In the genomic region with DNA sequence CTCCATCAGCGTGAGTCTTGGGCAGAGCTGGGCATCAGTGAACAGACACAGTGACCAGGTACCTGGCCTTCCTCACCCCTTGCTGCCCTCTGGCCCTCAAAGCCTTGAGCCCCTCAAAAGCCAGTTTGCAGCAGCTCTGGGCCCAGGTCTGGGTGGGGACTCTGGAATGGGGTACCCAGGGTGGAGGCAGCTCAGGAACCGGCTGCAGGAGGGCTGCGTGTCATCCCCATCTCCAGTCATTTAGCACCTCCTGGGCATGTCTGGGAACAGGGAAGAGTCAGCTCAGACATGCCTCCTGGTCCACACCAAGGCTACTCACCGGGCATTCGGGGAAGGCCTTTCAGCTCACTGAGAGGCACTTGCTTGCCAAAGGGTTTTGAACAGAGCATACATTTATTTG, we compare ENCODE assay signal across 19 cellular contexts.
"Had no signal": no experiment of that assay in that cellular context is flagged by ENCODE, and none has a peak within 500 bp of the region (broad histone marks: within the 10 kb centered on the region; RNA-seq: fewer than 3 reads in every experiment).

No MANE protein-coding gene starts in this region.

- H3K36me3 ChIP-seq: left ventricle myocardium inferior, lower lobe of right lung, right lobe of liver, tibial nerve had no signal

- H3K36me3 Mint-ChIP-seq: memory B cell; natural killer cell treated with Interleukin-12 subunit alpha and Interleukin-12 subunit beta and Interleukin-15 and Interleukin-18, amount 100 ng/mL, for 72 hours; stimulated activated memory B cell treated with anti-CD40 and anti-IgM and Interleukin-4, amounts not matched to agents 10 μg/mL and 1 μg/mL and 100 μg/mL, for 72 hours had no signal

- H3K9ac ChIP-seq: parathyroid adenoma had no signal

- H3K4me3 ChIP-seq: hepatocyte, left ventricle myocardium inferior, lower lobe of right lung, psoas muscle, right lobe of liver, tibial nerve had no signal

- H3K27ac Mint-ChIP-seq: memory B cell; natural killer cell treated with Interleukin-12 subunit alpha and Interleukin-12 subunit beta and Interleukin-15 and Interleukin-18, amount 100 ng/mL, for 72 hours; stimulated activated memory B cell treated with anti-CD40 and anti-IgM and Interleukin-4, amounts not matched to agents 10 μg/mL and 1 μg/mL and 100 μg/mL, for 72 hours; stimulated activated naive CD8-positive, alpha-beta T cell treated with anti-CD3 and anti-CD28 coated beads, Interleukin-15, Interleukin-2, amounts not matched to agents 100 ng/mL and 50 ng/mL, for 24 hours had no signal

- H3K4me1 ChIP-seq: foreskin keratinocyte, left ventricle myocardium inferior, lower lobe of right lung, parathyroid adenoma, psoas muscle, right lobe of liver, tibial nerve had no signal

- H3K9me3 Mint-ChIP-seq: natural killer cell treated with Interleukin-12 subunit alpha and Interleukin-12 subunit beta and Interleukin-15 and Interleukin-18, amount 100 ng/mL, for 72 hours; stimulated activated naive CD8-positive, alpha-beta T cell treated with anti-CD3 and anti-CD28 coated beads, Interleukin-15, Interleukin-2, amounts not matched to agents 100 ng/mL and 50 ng/mL, for 24 hours had no signal

- H3K27me3 Mint-ChIP-seq: memory B cell; natural killer cell treated with Interleukin-12 subunit alpha and Interleukin-12 subunit beta and Interleukin-15 and Interleukin-18, amount 100 ng/mL, for 72 hours; stimulated activated memory B cell treated with anti-CD40 and anti-IgM and Interleukin-4, amounts not matched to agents 10 μg/mL and 1 μg/mL and 100 μg/mL, for 72 hours; stimulated activated naive CD8-positive, alpha-beta T cell treated with anti-CD3 and anti-CD28 coated beads, Interleukin-15, Interleukin-2, amounts not matched to agents 100 ng/mL and 50 ng/mL, for 24 hours had no signal

- ATAC-seq: foreskin keratinocyte; lower lobe of right lung; natural killer cell treated with Interleukin-12 subunit alpha and Interleukin-12 subunit beta and Interleukin-15 and Interleukin-18, amount 100 ng/mL, for 72 hours; psoas muscle; right lobe of liver; stimulated activated memory B cell treated with anti-CD40 and anti-IgM and Interleukin-4, amounts not matched to agents 10 μg/mL and 1 μg/mL and 100 μg/mL, for 72 hours had no signal

- H3K9me3 ChIP-seq: left ventricle myocardium inferior, lower lobe of right lung, psoas muscle, right lobe of liver had no signal

- H3K27ac ChIP-seq: foreskin keratinocyte, hepatocyte, left ventricle myocardium inferior, lower lobe of right lung, parathyroid adenoma, psoas muscle, right lobe of liver, tibial nerve had no signal

- H3K4me3 Mint-ChIP-seq: memory B cell; natural killer cell treated with Interleukin-12 subunit alpha and Interleukin-12 subunit beta and Interleukin-15 and Interleukin-18, amount 100 ng/mL, for 72 hours; stimulated activated memory B cell treated with anti-CD40 and anti-IgM and Interleukin-4, amounts not matched to agents 10 μg/mL and 1 μg/mL and 100 μg/mL, for 72 hours; stimulated activated naive CD8-positive, alpha-beta T cell treated with anti-CD3 and anti-CD28 coated beads, Interleukin-15, Interleukin-2, amounts not matched to agents 100 ng/mL and 50 ng/mL, for 24 hours had no signal

- DNase-seq: erythroblast; foreskin keratinocyte; head of caudate nucleus; left ventricle myocardium inferior; lower lobe of right lung; midbrain; occipital lobe; psoas muscle; retina; right lobe of liver; stimulated activated CD4-positive, alpha-beta T cell treated with anti-CD3 and anti-CD28 coated beads, Interleukin-4, amount 100 ng/mL, for 1 hour; stimulated activated CD8-positive, alpha-beta memory T cell treated with anti-CD3 and anti-CD28 coated beads, Interleukin-4, amount 100 ng/mL, for 48 hours had no signal

- H3K4me1 Mint-ChIP-seq: memory B cell; stimulated activated memory B cell treated with anti-CD40 and anti-IgM and Interleukin-4, amounts not matched to agents 10 μg/mL and 1 μg/mL and 100 μg/mL, for 72 hours had no signal

- H3K27me3 ChIP-seq: foreskin keratinocyte, hepatocyte, right lobe of liver, tibial nerve had no signal
